8 cellular contexts compared by ENCODE assay signal in the genomic region with DNA sequence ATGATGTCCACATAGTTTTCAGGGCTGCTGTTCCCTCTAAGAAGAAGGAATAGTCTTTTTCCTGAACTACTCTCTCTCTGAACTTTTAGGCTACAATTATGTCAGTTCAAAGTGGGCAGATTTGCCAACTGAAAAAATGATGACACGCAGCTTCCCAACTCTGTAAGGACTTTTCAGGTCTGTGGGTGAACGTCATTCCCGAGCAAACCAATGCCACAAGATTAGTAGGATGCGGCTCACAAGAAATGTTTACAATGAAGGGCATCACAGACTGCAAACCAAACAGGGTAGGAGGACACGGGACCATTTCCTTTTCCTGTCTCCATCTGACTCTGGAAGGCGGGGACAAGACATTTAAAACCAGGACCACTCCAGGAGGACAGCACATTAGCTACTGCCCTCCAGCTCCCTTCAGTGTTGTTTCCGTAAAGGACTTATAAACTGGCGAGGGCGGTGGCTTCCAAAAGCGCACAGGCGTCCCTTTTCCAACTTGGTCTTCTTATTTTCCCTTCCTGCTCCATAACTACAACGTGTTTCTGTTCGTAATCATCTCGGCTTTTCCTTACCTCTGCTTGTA. TPM values are rescaled to one million over a fixed set of nuclear protein-coding genes. Genes with fewer than 3 reads are reported as not detected.
DNase-seq lines count a peak whose midpoint lies in the region; ATAC-seq, FAIRE-seq and TF ChIP-seq lines count a peak whose summit lies in the region.

No MANE protein-coding gene starts in this region.

- H3K4me3 ChIP-seq in ACC112 (ENCODE audit: low read depth, low read length) (peak overlapping the region; percentile 95), bronchial epithelial cell (ENCODE audit: low read depth, low read length) (peak overlapping the region; percentile 77), smooth muscle cell (peak overlapping the region; percentile 94)

- H3K27ac ChIP-seq in ACC112 (ENCODE audit: low read depth, low read length) (peak overlapping the region; percentile 90), smooth muscle cell (ENCODE audit: low read depth) (peak overlapping the region; percentile 98)

- WGBS in smooth muscle cell (ENCODE audit: low lambda C conversion rate): 2% methylated on average over 14 of the region's 14 CpGs

- no peaks in the 10 kb centered on the region for H3F3A ChIP-seq in smooth muscle cell (ENCODE audit: low read depth)

- peaks cover 33% of the 10 kb centered on the region for H4K20me1 ChIP-seq in smooth muscle cell (ENCODE audit: low read depth)

- TF ChIP-seq CTCF in bronchial epithelial cell (IDR thresholded peaks at IDR 0.05; ENCODE audit: insufficient read depth, low read length, severe bottlenecking): no peak
- no peak for TF ChIP-seq CTCF in smooth muscle cell (IDR thresholded peaks at IDR 0.05; ENCODE audit: borderline replicate concordance, insufficient read depth, poor library complexity, severe bottlenecking)

- H3K9me3 ChIP-seq in ES-I3 (ENCODE audit: control insufficient read depth, insufficient read depth, low read length) (no peaks in the 10 kb centered on the region), smooth muscle cell (replicated peaks; ENCODE audit: low read depth) (no peaks in the 10 kb centered on the region)

- no peaks in the 10 kb centered on the region for H3K27me3 ChIP-seq in ACC112 (ENCODE audit: insufficient read depth, low read length)
- H3K27me3 ChIP-seq in bronchial epithelial cell (ENCODE audit: control insufficient read depth, insufficient read depth, low read length): no peaks in the 10 kb centered on the region
- no peaks in the 10 kb centered on the region for H3K27me3 ChIP-seq in smooth muscle cell (ENCODE audit: low read depth)

- H2AFZ ChIP-seq in ACC112 (ENCODE audit: low read length, unreplicated experiment) (peak overlapping the region; percentile 90), smooth muscle cell (ENCODE audit: low read depth) (peak overlapping the region; percentile 89)

- H3K9ac ChIP-seq in ES-I3 (ENCODE audit: low read depth, low read length) (peak overlapping the region; percentile 88), smooth muscle cell (ENCODE audit: low read depth) (peak overlapping the region; percentile 99)

- peaks cover 4% of the 10 kb centered on the region; the same call in 1 of the 2 replicates for H3K36me3 ChIP-seq in ACC112 (ENCODE audit: insufficient read depth, low read length)
- no peaks in the 10 kb centered on the region for H3K36me3 ChIP-seq in ES-I3 (ENCODE audit: insufficient read depth, low read length)
- H3K36me3 ChIP-seq in bronchial epithelial cell (ENCODE audit: control insufficient read depth, insufficient read depth, low read length): no peaks in the 10 kb centered on the region
- no peaks in the 10 kb centered on the region for H3K36me3 ChIP-seq in smooth muscle cell (ENCODE audit: low read depth)

- FAIRE-seq in bronchial epithelial cell (lab: Jason Lieb, UNC): no peak

- DNase-seq in OCI-M1 (lab: John Stamatoyannopoulos, UW) (peak; percentile 67), bronchial epithelial cell (ENCODE audit: low read depth) (peak; percentile 61), islet precursor cell (peak; percentile 77), smooth muscle cell (lab: John Stamatoyannopoulos, UW; ENCODE audit: unreplicated experiment) (peak; percentile 44), cortex of kidney (lab: John Stamatoyannopoulos, UW) (no peak)

- ATAC-seq in HG02840 (IDR thresholded peaks at IDR 0.05; ENCODE audit: low FRiP score, unreplicated experiment): peak; percentile 14

- peaks cover 48% of the 10 kb centered on the region for H3K79me2 ChIP-seq in ACC112 (ENCODE audit: control insufficient read depth, insufficient read depth, low read length, unreplicated experiment)
- H3K79me2 ChIP-seq in smooth muscle cell (ENCODE audit: low read depth): peaks cover 43% of the 10 kb centered on the region

- H3K4me1 ChIP-seq in ACC112 (ENCODE audit: control insufficient read depth, insufficient read depth, low read length, unreplicated experiment) (peaks cover 32% of the 10 kb centered on the region), ES-I3 (ENCODE audit: insufficient read depth, low read length) (peaks cover 8% of the 10 kb centered on the region), smooth muscle cell (ENCODE audit: low read depth) (peaks cover 23% of the 10 kb centered on the region)

- H3K4me2 ChIP-seq in smooth muscle cell: peak overlapping the region; percentile 95

RNA-seq across cellular contexts. Expression of a gene that starts 0.5 kb away (rescaled TPM):
- total RNA-seq in bronchial epithelial cell (20.0 and 22.0 TPM in 2 replicates), smooth muscle cell (45.3 and 55.5 TPM in 2 replicates)
- 26.3 and 26.8 TPM in 2 replicates for polyA plus RNA-seq in smooth muscle cell
